In genomic region chr14:79836577-79836976, GRCh38 we compare ENCODE assay signal across 24 cellular contexts.
DNase-seq lines count a peak whose midpoint lies in the region; ATAC-seq and TF ChIP-seq lines count a peak whose summit lies in the region.
"Had no signal": no experiment of that assay in that cellular context is flagged by ENCODE, and none has a peak within 500 bp of the region (broad histone marks: within the 10 kb centered on the region; RNA-seq: fewer than 3 reads in every experiment).

No MANE protein-coding gene starts in this region.

- DNase-seq in HT1080 (ENCODE audit: low read depth) (peak; percentile 7), brain microvascular endothelial cell (peak; percentile 30), iris pigment epithelial cell (ENCODE audit: low read depth) (peak; percentile 9), ACHN (no peak), OCI-LY7 (ENCODE audit: low spot score) (no peak)
- DNase-seq in activated T-helper 1 cell treated with anti-CD3 and anti-CD28 coated beads, Interleukin-12 subunit alpha, Interleukin-12 subunit beta, Interleukin-2, Interleukin-4 antibody, amounts not matched to agents 30 ng/mL and 10 ng/mL and 1 ng/mL, durations not matched to agents 14 hours and 24 hours and 36 hours (ENCODE audit: low spot score): no peak
- DNase-seq: CD8-positive, alpha-beta memory T cell; DMS 273 treated with DMSO at 0.1 percent for 48 hours; DMS79; H7; KG1; MG63; NCI-H1105 treated with DMSO at 0.1 percent for 48 hours; NCI-H146; NCI-H1930; NCI-H2107; NCI-H524; NCI-H748 treated with DMSO at 0.1 percent for 48 hours; PC-9; Right ventricle myocardium superior had no signal

- intact Hi-C loops in activated T-helper 1 cell treated with anti-CD3 and anti-CD28 coated beads, Interleukin-12 subunit alpha, Interleukin-12 subunit beta, Interleukin-2, Interleukin-4 antibody, amounts not matched to agents 30 ng/mL and 10 ng/mL and 1 ng/mL, durations not matched to agents 14 hours and 24 hours and 36 hours (cut with micrococcal nuclease): no loop called here
- intact Hi-C loops in OCI-LY7 (cut with micrococcal nuclease; ENCODE audit: unreplicated experiment): no loop called here

- no peaks in the 10 kb centered on the region for H3K79me2 ChIP-seq in OCI-LY7 (ENCODE audit: insufficient read depth, low read depth, low read length)

- no peaks in the 10 kb centered on the region for H3K9me3 ChIP-seq in OCI-LY7 (ENCODE audit: low read length)
- H3K9me3 ChIP-seq: MG63, SJSA1 had no signal

- no peak overlapping the region for H3K27ac Mint-ChIP-seq in activated T-helper 1 cell treated with anti-CD3 and anti-CD28 coated beads, Interleukin-12 subunit alpha, Interleukin-12 subunit beta, Interleukin-2, Interleukin-4 antibody, amounts not matched to agents 30 ng/mL and 10 ng/mL and 1 ng/mL, durations not matched to agents 14 hours and 24 hours and 36 hours
- H3K27ac Mint-ChIP-seq: B cell; CD14-positive monocyte; CD8-positive, alpha-beta memory T cell had no signal

- no peak overlapping the region for H3K4me2 ChIP-seq in OCI-LY7 (ENCODE audit: low read length)
- H3K4me2 ChIP-seq: PC-9 had no signal

- H3K36me3 Mint-ChIP-seq in activated T-helper 1 cell treated with anti-CD3 and anti-CD28 coated beads, Interleukin-12 subunit alpha, Interleukin-12 subunit beta, Interleukin-2, Interleukin-4 antibody, amounts not matched to agents 30 ng/mL and 10 ng/mL and 1 ng/mL, durations not matched to agents 14 hours and 24 hours and 36 hours (ENCODE audit: low read depth): no peaks in the 10 kb centered on the region
- H3K36me3 Mint-ChIP-seq: CD14-positive monocyte; CD8-positive, alpha-beta memory T cell had no signal

- H3K27me3 Mint-ChIP-seq in activated T-helper 1 cell treated with anti-CD3 and anti-CD28 coated beads, Interleukin-12 subunit alpha, Interleukin-12 subunit beta, Interleukin-2, Interleukin-4 antibody, amounts not matched to agents 30 ng/mL and 10 ng/mL and 1 ng/mL, durations not matched to agents 14 hours and 24 hours and 36 hours (ENCODE audit: insufficient read depth): no peaks in the 10 kb centered on the region
- H3K27me3 Mint-ChIP-seq: B cell; CD8-positive, alpha-beta memory T cell had no signal

- in situ Hi-C loops in brain microvascular endothelial cell (cut with HindIII; ENCODE audit: low pct_ligation_motif_present, low sequenced_read_pairs) (no loop called here), ACHN (cut with HindIII; ENCODE audit: low pct_ligation_motif_present, low pct_unique_long_range_greater_than_20kb, low sequenced_read_pairs) (no loop called here)

- H3K4me3 Mint-ChIP-seq in activated T-helper 1 cell treated with anti-CD3 and anti-CD28 coated beads, Interleukin-12 subunit alpha, Interleukin-12 subunit beta, Interleukin-2, Interleukin-4 antibody, amounts not matched to agents 30 ng/mL and 10 ng/mL and 1 ng/mL, durations not matched to agents 14 hours and 24 hours and 36 hours: no peak overlapping the region
- H3K4me3 Mint-ChIP-seq: B cell; CD14-positive monocyte; CD8-positive, alpha-beta memory T cell had no signal

- no peak overlapping the region for H2AFZ ChIP-seq in OCI-LY7 (ENCODE audit: low read length)
- H2AFZ ChIP-seq: PC-9 had no signal

- no peak overlapping the region for H3K27ac ChIP-seq in brain microvascular endothelial cell
- H3K27ac ChIP-seq in OCI-LY7 (ENCODE audit: low read depth, low read length, poor library complexity, severe bottlenecking): no peak overlapping the region
- H3K27ac ChIP-seq: PC-9, SJSA1 had no signal

- BruUV-seq in OCI-LY7 (replicated peaks; lab: Mats Ljungman, UMichigan): no TSS peak

- POLR2A ChIA-PET in OCI-LY7 (lab: Charles Lee): interaction anchor here (0.7 to 0.9 kb wide), 2 partner anchors 11 to 604 kb away, joined by 3 to 4 read pairs; no protein-coding TSS in a partner anchor

- CTCF ChIA-PET in OCI-LY7 (lab: Charles Lee; ENCODE audit: unreplicated experiment): no interaction called here

- no peaks in the 10 kb centered on the region for H3K4me1 Mint-ChIP-seq in activated T-helper 1 cell treated with anti-CD3 and anti-CD28 coated beads, Interleukin-12 subunit alpha, Interleukin-12 subunit beta, Interleukin-2, Interleukin-4 antibody, amounts not matched to agents 30 ng/mL and 10 ng/mL and 1 ng/mL, durations not matched to agents 14 hours and 24 hours and 36 hours (ENCODE audit: low read depth)
- H3K4me1 Mint-ChIP-seq: B cell; CD14-positive monocyte; CD8-positive, alpha-beta memory T cell had no signal

- no peak overlapping the region for H3K4me3 ChIP-seq in brain microvascular endothelial cell (ENCODE audit: low read depth, low read length)
- no peak overlapping the region for H3K4me3 ChIP-seq in OCI-LY7 (ENCODE audit: low read depth, low read length, poor library complexity, severe bottlenecking)
- H3K4me3 ChIP-seq: MG63, PC-9, SJSA1 had no signal

- H4K20me1 ChIP-seq in OCI-LY7 (ENCODE audit: insufficient read depth, low read length): no peaks in the 10 kb centered on the region

- TF ChIP-seq CTCF in brain microvascular endothelial cell (IDR thresholded peaks at IDR 0.05; ENCODE audit: low read depth, low read length, missing control alignments) (no peak), OCI-LY7 (conservative IDR thresholded peaks at IDR 0.05; ENCODE audit: low read length) (no peak)

- no peak for ATAC-seq in GM19467 (IDR thresholded peaks at IDR 0.05; ENCODE audit: unreplicated experiment)

- no peaks in the 10 kb centered on the region for H3K4me1 ChIP-seq in OCI-LY7 (ENCODE audit: insufficient read depth, low read length, poor library complexity, severe bottlenecking)
- H3K4me1 ChIP-seq: SJSA1 had no signal

- no peaks in the 10 kb centered on the region for H3K9me3 Mint-ChIP-seq in activated T-helper 1 cell treated with anti-CD3 and anti-CD28 coated beads, Interleukin-12 subunit alpha, Interleukin-12 subunit beta, Interleukin-2, Interleukin-4 antibody, amounts not matched to agents 30 ng/mL and 10 ng/mL and 1 ng/mL, durations not matched to agents 14 hours and 24 hours and 36 hours

- H3K36me3 ChIP-seq in brain microvascular endothelial cell (replicated peaks): no peaks in the 10 kb centered on the region
- H3K36me3 ChIP-seq in OCI-LY7 (ENCODE audit: insufficient read depth, low read length): no peaks in the 10 kb centered on the region
- H3K36me3 ChIP-seq: MG63, SJSA1 had no signal

- H3K27me3 ChIP-seq in brain microvascular endothelial cell (replicated peaks): no peaks in the 10 kb centered on the region
- H3K27me3 ChIP-seq: MG63, SJSA1 had no signal

- H3K9me2 ChIP-seq in OCI-LY7 (ENCODE audit: insufficient read depth, low read length): no peaks in the 10 kb centered on the region

Comparison
In these comparisons a context has a peak if more than half of its experiments do, and no peak if none do; other contexts are left out.
1. DNase-seq: peak in HT1080 (single experiment), brain microvascular endothelial cell (single experiment) and iris pigment epithelial cell (single experiment); none in ACHN (single experiment), activated T-helper 1 cell treated with anti-CD3 and anti-CD28 coated beads, Interleukin-12 subunit alpha, Interleukin-12 subunit beta, Interleukin-2, Interleukin-4 antibody, amounts not matched to agents 30 ng/mL and 10 ng/mL and 1 ng/mL, durations not matched to agents 14 hours and 24 hours and 36 hours (single experiment) and OCI-LY7 (single experiment).